In genomic region chr17:50267074-50267841, GRCh38 we compare ENCODE assay signal across 10 cellular contexts. TPM values are rescaled to one million over a fixed set of nuclear protein-coding genes. Genes with fewer than 3 reads are reported as not detected.
DNase-seq lines count a peak whose midpoint lies in the region; ATAC-seq and TF ChIP-seq lines count a peak whose summit lies in the region.
"Had no signal": no experiment of that assay in that cellular context is flagged by ENCODE, and none has a peak within 500 bp of the region (broad histone marks: within the 10 kb centered on the region; RNA-seq: fewer than 3 reads in every experiment).

No MANE protein-coding gene starts in this region.

- H3K4me3 ChIP-seq in adipocyte (ENCODE audit: low read length) (peak overlapping the region; percentile 55), testis (no peak overlapping the region)
- H3K4me3 ChIP-seq: dorsolateral prefrontal cortex had no signal

- intact Hi-C loops in testis (cut with DNase I; ENCODE audit: low total_unique reads): no loop called here
- intact Hi-C loops in activated CD4-positive, alpha-beta T cell treated with anti-CD3 and anti-CD28 coated beads, Interleukin-2, amount 10 ng/mL, durations not matched to agents 24 days and 14 days (cut with micrococcal nuclease): no loop called here

- TF ChIP-seq CTCF in GM13977 (IDR thresholded peaks at IDR 0.05; ENCODE audit: extremely low read depth, insufficient read depth, missing control alignments) (no peak), testis (IDR thresholded peaks at IDR 0.05) (no peak)

- 48 to 53% methylated on average over 9 to 10 of the region's 10 CpGs for WGBS in testis, 2 donors

- peaks cover 11% of the 10 kb centered on the region for H3K27me3 Mint-ChIP-seq in activated CD4-positive, alpha-beta T cell treated with anti-CD3 and anti-CD28 coated beads, Interleukin-2, amount 10 ng/mL, durations not matched to agents 24 days and 14 days

- no peak for ATAC-seq in GM18870 (IDR thresholded peaks at IDR 0.05; ENCODE audit: unreplicated experiment)
- ATAC-seq in GM21825 (IDR thresholded peaks at IDR 0.05; ENCODE audit: unreplicated experiment): no peak
- no peak for ATAC-seq in GM21447 (IDR thresholded peaks at IDR 0.05; ENCODE audit: unreplicated experiment)
- ATAC-seq: natural killer cell treated with Interleukin-12 subunit alpha and Interleukin-12 subunit beta and Interleukin-15 and Interleukin-18, amount 100 ng/mL, for 72 hours had no signal

- DNase-seq in GM13977 (ENCODE audit: low spot score) (peak; percentile 14), adipocyte (ENCODE audit: low read depth) (peak; percentile 65), islet precursor cell (peak; percentile 50), testis (peak; percentile 40)
- DNase-seq in activated CD4-positive, alpha-beta T cell treated with anti-CD3 and anti-CD28 coated beads, Interleukin-2, amount 10 ng/mL, durations not matched to agents 24 days and 14 days: no peak

- H3K9ac ChIP-seq in adipocyte (ENCODE audit: low read length): peak overlapping the region; percentile 76

- no peak for TF ChIP-seq POLR2A in testis (IDR thresholded peaks at IDR 0.05)

- no peaks in the 10 kb centered on the region for H3K9me3 Mint-ChIP-seq in activated CD4-positive, alpha-beta T cell treated with anti-CD3 and anti-CD28 coated beads, Interleukin-2, amount 10 ng/mL, durations not matched to agents 24 days and 14 days
- H3K9me3 Mint-ChIP-seq: natural killer cell treated with Interleukin-12 subunit alpha and Interleukin-12 subunit beta and Interleukin-15 and Interleukin-18, amount 100 ng/mL, for 72 hours had no signal

- H3K9me3 ChIP-seq in adipocyte (ENCODE audit: control insufficient read depth, low read length) (no peaks in the 10 kb centered on the region), testis (no peaks in the 10 kb centered on the region)

- H3K4me3 Mint-ChIP-seq in activated CD4-positive, alpha-beta T cell treated with anti-CD3 and anti-CD28 coated beads, Interleukin-2, amount 10 ng/mL, durations not matched to agents 24 days and 14 days: no peak overlapping the region
- H3K4me3 Mint-ChIP-seq: natural killer cell treated with Interleukin-12 subunit alpha and Interleukin-12 subunit beta and Interleukin-15 and Interleukin-18, amount 100 ng/mL, for 72 hours had no signal

- H3K4me1 ChIP-seq in adipocyte (ENCODE audit: control insufficient read depth, insufficient read depth, low read length): peaks cover 80% of the 10 kb centered on the region
- H3K4me1 ChIP-seq in testis: peaks cover 46% of the 10 kb centered on the region

- peak overlapping the region; percentile 44 to 56 for H3K27ac ChIP-seq in testis
- H3K27ac ChIP-seq: dorsolateral prefrontal cortex had no signal

- H3K36me3 ChIP-seq in adipocyte (ENCODE audit: control insufficient read depth, insufficient read depth, low read length, severe bottlenecking) (no peaks in the 10 kb centered on the region), testis (ENCODE audit: low read depth, missing control alignments) (no peaks in the 10 kb centered on the region)

- H3K27ac Mint-ChIP-seq in activated CD4-positive, alpha-beta T cell treated with anti-CD3 and anti-CD28 coated beads, Interleukin-2, amount 10 ng/mL, durations not matched to agents 24 days and 14 days: no peak overlapping the region
- H3K27ac Mint-ChIP-seq: natural killer cell treated with Interleukin-12 subunit alpha and Interleukin-12 subunit beta and Interleukin-15 and Interleukin-18, amount 100 ng/mL, for 72 hours had no signal

- in situ Hi-C loops in GM13977 (cut with MboI; ENCODE audit: low pct_unique_long_range_greater_than_20kb, low sequenced_read_pairs, unreplicated experiment): no loop called here

- H3K27me3 ChIP-seq in adipocyte (replicated peaks; ENCODE audit: control insufficient read depth, insufficient read depth, low read length): no peaks in the 10 kb centered on the region
- no peaks in the 10 kb centered on the region for H3K27me3 ChIP-seq in testis
- H3K27me3 ChIP-seq: dorsolateral prefrontal cortex had no signal

- peaks cover 3% of the 10 kb centered on the region for H3K4me1 Mint-ChIP-seq in activated CD4-positive, alpha-beta T cell treated with anti-CD3 and anti-CD28 coated beads, Interleukin-2, amount 10 ng/mL, durations not matched to agents 24 days and 14 days

- H3K36me3 Mint-ChIP-seq in activated CD4-positive, alpha-beta T cell treated with anti-CD3 and anti-CD28 coated beads, Interleukin-2, amount 10 ng/mL, durations not matched to agents 24 days and 14 days (ENCODE audit: low read depth): no peaks in the 10 kb centered on the region
- H3K36me3 Mint-ChIP-seq: natural killer cell treated with Interleukin-12 subunit alpha and Interleukin-12 subunit beta and Interleukin-15 and Interleukin-18, amount 100 ng/mL, for 72 hours had no signal

RNA-seq across cellular contexts. Expression of gene TMEM92, which starts 7.0 kb away (rescaled TPM):
- 1 to 10 TPM in 1 of 2 donors, under 1 TPM in 1; 0.93 to 1.5 TPM for total RNA-seq in testis
- 0.44 TPM for polyA plus RNA-seq in testis (ENCODE audit: insufficient read depth, low read depth, low replicate concordance)
- 0.44 and 0.47 TPM in 2 replicates for total RNA-seq in activated CD4-positive, alpha-beta T cell treated with anti-CD3 and anti-CD28 coated beads, Interleukin-2, amount 10 ng/mL, durations not matched to agents 24 days and 14 days
- total RNA-seq: natural killer cell treated with Interleukin-12 subunit alpha and Interleukin-12 subunit beta and Interleukin-15 and Interleukin-18, amount 100 ng/mL, for 72 hours had no signal
